ENCODE assay signal across 10 cellular contexts in genomic region chr3:151276038-151277027, GRCh38. TPM values are rescaled to one million over a fixed set of nuclear protein-coding genes. Genes with fewer than 3 reads are reported as not detected.
DNase-seq lines count a peak whose midpoint lies in the region; ATAC-seq, FAIRE-seq and TF ChIP-seq lines count a peak whose summit lies in the region.
"Had no signal": no experiment of that assay in that cellular context is flagged by ENCODE, and none has a peak within 500 bp of the region (broad histone marks: within the 10 kb centered on the region; RNA-seq: fewer than 3 reads in every experiment).

No MANE protein-coding gene starts in this region.

- no peaks in the 10 kb centered on the region for H3K27me3 ChIP-seq in OCI-LY3 (ENCODE audit: low read depth, low read length)
- H3K27me3 ChIP-seq in muscle layer of colon (ENCODE audit: control insufficient read depth in 1 of 2, insufficient read depth in 2 of 2, low read length in 2 of 2) = no peaks in the 10 kb centered on the region
- no peaks in the 10 kb centered on the region for H3K27me3 ChIP-seq in HepG2 (ENCODE audit: control insufficient read depth in 1 of 2, insufficient read depth in 2 of 2, low read length in 2 of 2)

- no TSS peak for BruUV-seq in HepG2 (replicated peaks; lab: Mats Ljungman, UMichigan)

- H2AFZ ChIP-seq in OCI-LY3 (ENCODE audit: low read depth, low read length) = no peak overlapping the region
- no peak overlapping the region for H2AFZ ChIP-seq in HepG2 (ENCODE audit: low read length)

- peaks cover 93% of the 10 kb centered on the region for H3K4me1 ChIP-seq in OCI-LY3 (ENCODE audit: low read length)
- peaks cover 23% of the 10 kb centered on the region for H3K4me1 ChIP-seq in muscle layer of colon (ENCODE audit: insufficient read depth, low read length)
- H3K4me1 ChIP-seq in HepG2 (ENCODE audit: insufficient read depth, low read length) = no peaks in the 10 kb centered on the region

- POLR2A ChIA-PET in HepG2 (lab: Yijun Ruan, JAX) = no interaction called here

- TF ChIP-seq EP300 in HepG2 (IDR thresholded peaks at IDR 0.05; ENCODE audit: low read depth in 2 of 2, low read length in 2 of 2) (no peak), HepG2 (CRISPR knock-in tag; IDR thresholded peaks at IDR 0.05; ENCODE audit: borderline replicate concordance) (no peak)

- FAIRE-seq in HepG2 (lab: Jason Lieb, UNC) = no peak
- FAIRE-seq in frontal cortex (lab: Jason Lieb, UNC) = no peak

- H3K4me2 ChIP-seq in OCI-LY3 (ENCODE audit: low read length) (peak overlapping the region; percentile 88), HepG2 (ENCODE audit: low read depth, low read length) (no peak overlapping the region)

- TF ChIP-seq RAD21 in HepG2 (CRISPR knock-in tag; IDR thresholded peaks at IDR 0.05) = no peak

- CTCF ChIA-PET in HepG2 (lab: Yijun Ruan, JAX; ENCODE audit: low intra/inter-chr PET ratio, low total read pairs) = no interaction called here

- in situ Hi-C loops in HepG2 (cut with HindIII; ENCODE audit: extremely low pct_ligation_motif_present, low pct_unique_long_range_greater_than_20kb) = no loop called here

- intact Hi-C loops in HepG2 (cut with micrococcal nuclease; ENCODE audit: unreplicated experiment) = no loop called here

- DNase-seq in HepG2 (ENCODE audit: low spot score) (no peak), DMS79 treated with DMSO at 0.1 percent for 48 hours (lab: John Stamatoyannopoulos, UW) (no peak), NCI-H2171 (lab: John Stamatoyannopoulos, UW) (no peak), frontal cortex (ENCODE audit: low spot score in 2 of 2) (no peak)
- DNase-seq: amygdala, NCI-H82 had no signal

- WGBS in HepG2 (ENCODE audit: low lambda C conversion rate) = 47% methylated on average over 8 of the region's 8 CpGs

- H3K9me3 ChIP-seq in OCI-LY3 (ENCODE audit: insufficient read depth, low read length) (no peaks in the 10 kb centered on the region), muscle layer of colon (ENCODE audit: low read length) (no peaks in the 10 kb centered on the region), HepG2 (ENCODE audit: low read length) (no peaks in the 10 kb centered on the region)

- TF ChIP-seq POLR2A in HepG2 (IDR thresholded peaks at IDR 0.05; ENCODE audit: insufficient read depth in 1 of 2, low read depth in 2 of 2, low read length in 2 of 2) = no peak

- TF ChIP-seq CTCF in OCI-LY3 (IDR thresholded peaks at IDR 0.05; ENCODE audit: low read depth, low read length) (no peak), HepG2 (CRISPR knock-in tag; IDR thresholded peaks at IDR 0.05) (no peak)

- H3K4me3 ChIP-seq in OCI-LY3 (ENCODE audit: low read length) = peak overlapping the region; percentile 78
- peak overlapping the region; percentile 9 to 11 for H3K4me3 ChIP-seq in muscle layer of colon (ENCODE audit: low read depth in 1 of 2, low read length in 2 of 2)
- H3K4me3 ChIP-seq in HepG2 (replicated peaks in 1 of 3; ENCODE audit: insufficient read depth in 1 of 3, low read depth in 2 of 3, low read length in 3 of 3) = no peak overlapping the region

- H4K20me1 ChIP-seq in OCI-LY3 (ENCODE audit: insufficient read depth, low read length) = no peaks in the 10 kb centered on the region
- H4K20me1 ChIP-seq in HepG2 (ENCODE audit: insufficient read depth, low read length) = no peaks in the 10 kb centered on the region

- H3K27ac ChIP-seq in OCI-LY3 (ENCODE audit: low read length) = peak overlapping the region; percentile 99
- H3K27ac ChIP-seq in muscle layer of colon (ENCODE audit: low read depth, low read length) = no peak overlapping the region
- no peak overlapping the region for H3K27ac ChIP-seq in HepG2 (ENCODE audit: extremely low read length, insufficient read depth, low read length)

- H3K79me2 ChIP-seq in OCI-LY3 (ENCODE audit: low read length) = peaks cover 43% of the 10 kb centered on the region
- no peaks in the 10 kb centered on the region for H3K79me2 ChIP-seq in HepG2 (ENCODE audit: insufficient read depth, low read length)

- H3K36me3 ChIP-seq in OCI-LY3 (replicated peaks; ENCODE audit: low read depth, low read length) (no peaks in the 10 kb centered on the region), muscle layer of colon (ENCODE audit: insufficient read depth, low read length) (no peaks in the 10 kb centered on the region), HepG2 (replicated peaks in 1 of 2; ENCODE audit: control insufficient read depth in 1 of 2, insufficient read depth in 2 of 2, low read length in 2 of 2) (no peaks in the 10 kb centered on the region)

- ATAC-seq in GM18861 (IDR thresholded peaks at IDR 0.05; ENCODE audit: unreplicated experiment) = peak; percentile 54
- ATAC-seq in GM21717 (IDR thresholded peaks at IDR 0.05; ENCODE audit: unreplicated experiment) = peak; percentile 64
- ATAC-seq in HepG2 = no peak

- H3K9ac ChIP-seq in OCI-LY3 (ENCODE audit: low read length) (peak overlapping the region; percentile 87), muscle layer of colon (ENCODE audit: low read length) (no peak overlapping the region), HepG2 (ENCODE audit: insufficient read depth, low read depth, low read length) (no peak overlapping the region)

RNA-seq across cellular contexts. Expression of gene P2RY14, which starts 2.0 kb away (rescaled TPM):
- not detected in 2 replicates for total RNA-seq in HepG2 (2016; rRNA removed; fragmentation: Illumina TruSeq; extraction: Trizol)
- total RNA-seq in HepG2 (2016; cell fraction: cytosol; rRNA removed; fragmentation: Illumina TruSeq; extraction: Trizol; ENCODE audit: low read depth) = not detected in 2 replicates
- not detected in 2 replicates for total RNA-seq in HepG2 (2016; cell fraction: insoluble cytoplasmic fraction; rRNA removed; fragmentation: Illumina TruSeq; extraction: Trizol)
- not detected in 2 replicates for total RNA-seq in HepG2 (2016; cell fraction: membrane; rRNA removed; fragmentation: Illumina TruSeq; extraction: Trizol)
- total RNA-seq in HepG2 (2016; cell fraction: nucleus; rRNA removed; fragmentation: Illumina TruSeq; extraction: Trizol) = not detected in 2 replicates
- not detected in 2 replicates for polyA plus RNA-seq in HepG2 (2011; rRNA removed)
- not detected in 2 replicates for polyA plus RNA-seq in HepG2 (2011; cell fraction: cytosol; rRNA removed)
- not detected in 2 replicates for polyA plus RNA-seq in HepG2 (2011; cell fraction: nucleus; rRNA removed)
- not detected in 2 replicates for polyA plus RNA-seq in HepG2 (2012)
- not detected in 2 replicates for polyA plus RNA-seq in HepG2 (2016; cell fraction: cytosol; fragmentation: Illumina TruSeq; extraction: Trizol; ENCODE audit: low read depth)
- polyA plus RNA-seq in HepG2 (2016; cell fraction: insoluble cytoplasmic fraction; fragmentation: Illumina TruSeq; extraction: Trizol; ENCODE audit: low read depth) = not detected in 2 replicates
- not detected in 2 replicates for polyA plus RNA-seq in HepG2 (2016; cell fraction: membrane; fragmentation: Illumina TruSeq; extraction: Trizol; ENCODE audit: low read depth)
- not detected in 2 replicates for polyA plus RNA-seq in HepG2 (2016; cell fraction: nucleus; fragmentation: Illumina TruSeq; extraction: Trizol; ENCODE audit: insufficient read depth, low read depth)
- not detected in 2 replicates for polyA minus RNA-seq in HepG2 (2011; rRNA and poly(A)+ RNA removed; ENCODE audit: low replicate concordance)
- not detected in 2 replicates for polyA minus RNA-seq in HepG2 (2011; cell fraction: cytosol; rRNA and poly(A)+ RNA removed)
- polyA minus RNA-seq in HepG2 (2011; cell fraction: nucleus; rRNA and poly(A)+ RNA removed) = not detected in 2 replicates
- total RNA-seq in frontal cortex = 1.2 TPM

RNA-seq across cellular contexts. Expression of gene GPR87, which starts 40.3 kb away (rescaled TPM):
- total RNA-seq in HepG2 (2016; rRNA removed; fragmentation: Illumina TruSeq; extraction: Trizol) (not detected in 2 replicates), frontal cortex (not detected)
- total RNA-seq in HepG2 (2016; cell fraction: cytosol; rRNA removed; fragmentation: Illumina TruSeq; extraction: Trizol; ENCODE audit: low read depth) = not detected in 2 replicates
- total RNA-seq in HepG2 (2016; cell fraction: insoluble cytoplasmic fraction; rRNA removed; fragmentation: Illumina TruSeq; extraction: Trizol) = not detected in 2 replicates
- not detected in 2 replicates for total RNA-seq in HepG2 (2016; cell fraction: membrane; rRNA removed; fragmentation: Illumina TruSeq; extraction: Trizol)
- not detected in 2 replicates for total RNA-seq in HepG2 (2016; cell fraction: nucleus; rRNA removed; fragmentation: Illumina TruSeq; extraction: Trizol)
- polyA plus RNA-seq in HepG2 (2011; rRNA removed) = 0.05 TPM in 1 of 2 replicates, not detected in the other
- not detected in 2 replicates for polyA plus RNA-seq in HepG2 (2011; cell fraction: cytosol; rRNA removed)
- not detected in 2 replicates for polyA plus RNA-seq in HepG2 (2011; cell fraction: nucleus; rRNA removed)
- not detected in 2 replicates for polyA plus RNA-seq in HepG2 (2012)
- not detected in 2 replicates for polyA plus RNA-seq in HepG2 (2016; cell fraction: cytosol; fragmentation: Illumina TruSeq; extraction: Trizol; ENCODE audit: low read depth)
- polyA plus RNA-seq in HepG2 (2016; cell fraction: insoluble cytoplasmic fraction; fragmentation: Illumina TruSeq; extraction: Trizol; ENCODE audit: low read depth) = not detected in 2 replicates
- polyA plus RNA-seq in HepG2 (2016; cell fraction: membrane; fragmentation: Illumina TruSeq; extraction: Trizol; ENCODE audit: low read depth) = not detected in 2 replicates
- not detected in 2 replicates for polyA plus RNA-seq in HepG2 (2016; cell fraction: nucleus; fragmentation: Illumina TruSeq; extraction: Trizol; ENCODE audit: insufficient read depth, low read depth)
- not detected in 2 replicates for polyA minus RNA-seq in HepG2 (2011; rRNA and poly(A)+ RNA removed; ENCODE audit: low replicate concordance)
- polyA minus RNA-seq in HepG2 (2011; cell fraction: cytosol; rRNA and poly(A)+ RNA removed) = not detected in 2 replicates
- polyA minus RNA-seq in HepG2 (2011; cell fraction: nucleus; rRNA and poly(A)+ RNA removed) = not detected in 2 replicates

RNA-seq across cellular contexts. Expression of gene P2RY13, which starts 53.0 kb away (rescaled TPM):
- total RNA-seq in HepG2 (2016; rRNA removed; fragmentation: Illumina TruSeq; extraction: Trizol) (not detected in 2 replicates), frontal cortex (1.6 TPM)
- not detected in 2 replicates for total RNA-seq in HepG2 (2016; cell fraction: cytosol; rRNA removed; fragmentation: Illumina TruSeq; extraction: Trizol; ENCODE audit: low read depth)
- total RNA-seq in HepG2 (2016; cell fraction: insoluble cytoplasmic fraction; rRNA removed; fragmentation: Illumina TruSeq; extraction: Trizol) = not detected in 2 replicates
- total RNA-seq in HepG2 (2016; cell fraction: membrane; rRNA removed; fragmentation: Illumina TruSeq; extraction: Trizol) = not detected in 2 replicates
- not detected in 2 replicates for total RNA-seq in HepG2 (2016; cell fraction: nucleus; rRNA removed; fragmentation: Illumina TruSeq; extraction: Trizol)
- polyA plus RNA-seq in HepG2 (2011; rRNA removed) = not detected in 2 replicates
- not detected in 2 replicates for polyA plus RNA-seq in HepG2 (2011; cell fraction: cytosol; rRNA removed)
- polyA plus RNA-seq in HepG2 (2011; cell fraction: nucleus; rRNA removed) = not detected in 2 replicates
- polyA plus RNA-seq in HepG2 (2012) = not detected in 2 replicates
- not detected in 2 replicates for polyA plus RNA-seq in HepG2 (2016; cell fraction: cytosol; fragmentation: Illumina TruSeq; extraction: Trizol; ENCODE audit: low read depth)
- not detected in 2 replicates for polyA plus RNA-seq in HepG2 (2016; cell fraction: insoluble cytoplasmic fraction; fragmentation: Illumina TruSeq; extraction: Trizol; ENCODE audit: low read depth)
- polyA plus RNA-seq in HepG2 (2016; cell fraction: membrane; fragmentation: Illumina TruSeq; extraction: Trizol; ENCODE audit: low read depth) = not detected in 2 replicates
- polyA plus RNA-seq in HepG2 (2016; cell fraction: nucleus; fragmentation: Illumina TruSeq; extraction: Trizol; ENCODE audit: insufficient read depth, low read depth) = not detected in 2 replicates
- polyA minus RNA-seq in HepG2 (2011; rRNA and poly(A)+ RNA removed; ENCODE audit: low replicate concordance) = not detected in 2 replicates
- polyA minus RNA-seq in HepG2 (2011; cell fraction: cytosol; rRNA and poly(A)+ RNA removed) = not detected in 2 replicates
- not detected in 2 replicates for polyA minus RNA-seq in HepG2 (2011; cell fraction: nucleus; rRNA and poly(A)+ RNA removed)

Comparison
In these comparisons a context has a peak if more than half of its experiments do, and no peak if none do; other contexts are left out.
1. H3K4me3 ChIP-seq: peak in OCI-LY3 (single experiment) and muscle layer of colon (2 of 2); none in HepG2 (0 of 3).